Comparison of ENCODE assay signal across 12 cellular contexts in the genomic region with DNA sequence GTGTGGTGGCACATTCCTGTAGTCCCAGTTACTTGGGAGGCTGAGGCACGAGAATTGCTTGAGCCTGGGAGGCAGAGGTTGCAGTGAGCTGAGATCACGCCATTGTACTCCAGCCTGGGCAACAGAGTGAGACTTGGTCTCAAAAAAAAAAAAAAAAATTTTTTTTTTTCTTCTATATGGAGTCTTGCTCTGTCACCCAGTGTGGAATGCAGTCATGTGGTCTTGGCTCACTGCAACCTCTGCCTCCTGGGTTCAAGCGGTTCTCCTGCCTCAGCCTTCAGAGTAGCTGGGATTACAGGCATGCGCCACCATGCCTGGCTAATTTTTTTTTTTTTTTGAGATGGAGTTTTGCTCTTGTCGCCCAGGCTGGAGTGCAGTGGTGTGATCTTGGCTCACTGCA. TPM values are rescaled to one million over a fixed set of nuclear protein-coding genes. Genes with fewer than 3 reads are reported as not detected.
"Had no signal": no experiment of that assay in that cellular context is flagged by ENCODE, and none has a peak within 500 bp of the region (broad histone marks: within the 10 kb centered on the region; RNA-seq: fewer than 3 reads in every experiment).

No MANE protein-coding gene starts in this region.

RNA-seq across cellular contexts. Expression of a gene that starts 6.3 kb away (rescaled TPM):
- total RNA-seq: activated B cell treated with CpG ODN at 0.5 μM for 24 hours; activated CD8-positive, alpha-beta memory T cell treated with anti-CD3 and anti-CD28 coated beads for 36 hours; activated CD8-positive, alpha-beta T cell treated with anti-CD3 and anti-CD28 coated beads for 36 hours; activated T-helper 2 cell treated with anti-CD3 and anti-CD28 coated beads, Interferon-gamma antibody, Interleukin-2, Interleukin-4, amounts not matched to agents 10 μg/mL and 5 μg/mL and 100 μg/mL, durations not matched to agents 14 hours and 24 hours and 36 hours; adrenal gland; cerebellum; LHCN-M2; PC-3; Peyer's patch; Right ventricle myocardium inferior; SK-MEL-5; T-cell had no signal

RNA-seq across cellular contexts. Expression of a gene that starts 20.4 kb away (rescaled TPM):
- total RNA-seq: LHCN-M2, PC-3 had no signal

RNA-seq across cellular contexts. Expression of a gene that starts 57.6 kb away (rescaled TPM):
- total RNA-seq: cerebellum, LHCN-M2 had no signal
